In the genomic region with DNA sequence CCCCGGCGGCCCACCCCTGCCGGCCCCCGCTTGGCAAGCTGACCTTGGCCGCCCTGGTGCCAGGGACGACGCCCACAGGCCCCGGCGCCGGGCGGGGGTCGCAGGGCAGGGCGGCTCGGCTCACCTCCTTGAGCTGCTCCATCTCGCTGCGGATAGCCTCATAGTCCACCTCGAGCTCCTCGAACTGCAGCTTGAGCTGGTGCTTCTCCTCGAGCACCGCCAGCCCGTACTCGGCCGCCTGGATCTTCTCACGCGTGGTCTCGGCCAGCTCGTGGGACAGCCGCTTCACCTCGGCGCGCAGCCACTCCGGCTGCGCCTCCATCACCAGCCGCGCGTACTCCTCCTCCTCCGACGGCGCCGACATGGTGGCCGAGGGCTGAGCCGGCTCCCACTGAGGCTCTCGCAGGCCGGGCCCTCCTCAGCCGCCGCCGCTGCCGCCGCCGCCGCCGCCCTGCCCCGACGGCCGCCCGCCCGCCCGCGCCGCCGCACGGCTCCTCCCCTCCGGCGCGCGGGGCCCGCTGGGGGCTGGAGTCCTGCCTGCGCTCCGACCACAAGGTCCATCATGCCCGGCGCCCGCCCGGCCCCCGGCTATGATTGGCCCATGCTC, we compare ENCODE assay signal across 8 cellular contexts.
DNase-seq lines count a peak whose midpoint lies in the region; ATAC-seq lines count a peak whose summit lies in the region.

A gene (minus strand): TSS at position 453 of the 607 bp plus-strand sequence. CDS start 89 bp downstream, at position 364.

- ATAC-seq in GM19023 (IDR thresholded peaks at IDR 0.05; ENCODE audit: unreplicated experiment) (peak; percentile 94), HG03442 (IDR thresholded peaks at IDR 0.05; ENCODE audit: unreplicated experiment) (peak; percentile 0), HG03520 (IDR thresholded peaks at IDR 0.05; ENCODE audit: unreplicated experiment) (no peak)
- ATAC-seq in stimulated activated memory B cell treated with anti-CD40 and anti-IgM and Interleukin-4, amounts not matched to agents 10 μg/mL and 1 μg/mL and 100 μg/mL, for 72 hours, result peak; percentile 0

- H3K27ac Mint-ChIP-seq in stimulated activated memory B cell treated with anti-CD40 and anti-IgM and Interleukin-4, amounts not matched to agents 10 μg/mL and 1 μg/mL and 100 μg/mL, for 72 hours, result peak within 1 kb of the TSS; percentile 90

- DNase-seq in NCI-H510A treated with DMSO at 0.1 percent for 48 hours (lab: John Stamatoyannopoulos, UW) (no peak), NCI-H128 (lab: John Stamatoyannopoulos, UW; ENCODE audit: unreplicated experiment) (no peak)

- no peaks in the 10 kb centered on the region for H3K9me3 Mint-ChIP-seq in stimulated activated memory B cell treated with anti-CD40 and anti-IgM and Interleukin-4, amounts not matched to agents 10 μg/mL and 1 μg/mL and 100 μg/mL, for 72 hours

- H3K4me1 Mint-ChIP-seq in stimulated activated memory B cell treated with anti-CD40 and anti-IgM and Interleukin-4, amounts not matched to agents 10 μg/mL and 1 μg/mL and 100 μg/mL, for 72 hours, result peaks cover 54% of the 10 kb centered on the region

- H3K4me3 ChIP-seq in iPS-18c (ENCODE audit: insufficient read depth, low read depth, low read length), result peak within 1 kb of the TSS; percentile 92

- H3K36me3 Mint-ChIP-seq in stimulated activated memory B cell treated with anti-CD40 and anti-IgM and Interleukin-4, amounts not matched to agents 10 μg/mL and 1 μg/mL and 100 μg/mL, for 72 hours, result no peaks in the 10 kb centered on the region

- H3K27ac ChIP-seq in angular gyrus (ENCODE audit: low read depth, low read length), result peak within 1 kb of the TSS; percentile 96

- H3K4me3 Mint-ChIP-seq in stimulated activated memory B cell treated with anti-CD40 and anti-IgM and Interleukin-4, amounts not matched to agents 10 μg/mL and 1 μg/mL and 100 μg/mL, for 72 hours, result peak within 1 kb of the TSS; percentile 99

- H3K27me3 Mint-ChIP-seq in stimulated activated memory B cell treated with anti-CD40 and anti-IgM and Interleukin-4, amounts not matched to agents 10 μg/mL and 1 μg/mL and 100 μg/mL, for 72 hours, result no peaks in the 10 kb centered on the region

- no peaks in the 10 kb centered on the region for H3K9me3 ChIP-seq in iPS-18c (ENCODE audit: control insufficient read depth, insufficient read depth, low read length)
